Comparison of ENCODE assay signal across 10 cellular contexts in genomic region chr2:189763908-189764661, GRCh38. TPM values are rescaled to one million over a fixed set of nuclear protein-coding genes. Genes with fewer than 3 reads are reported as not detected.
DNase-seq lines count a peak whose midpoint lies in the region; ATAC-seq and TF ChIP-seq lines count a peak whose summit lies in the region.
"Had no signal": no experiment of that assay in that cellular context is flagged by ENCODE, and none has a peak within 500 bp of the region (broad histone marks: within the 10 kb centered on the region; RNA-seq: fewer than 3 reads in every experiment).

No MANE protein-coding gene starts in this region.

- H3K4me2 ChIP-seq in DND-41 (ENCODE audit: insufficient read depth, low read length), result peak overlapping the region; percentile 69

- H3K9ac ChIP-seq in DND-41 (ENCODE audit: low read depth, low read length), result peak overlapping the region; percentile 75

- H3K27me3 ChIP-seq in DND-41 (ENCODE audit: insufficient read depth, low read length, poor library complexity) (no peaks in the 10 kb centered on the region), right atrium auricular region (no peaks in the 10 kb centered on the region)

- DNase-seq in DND-41 (no peak), naive B cell (no peak), NCI-H226 (no peak), right atrium auricular region (ENCODE audit: low spot score) (no peak), midbrain (lab: John Stamatoyannopoulos, UW) (no peak)
- no peak for DNase-seq in Jurkat, Clone E6-1 (ENCODE audit: low read depth, low spot score)
- DNase-seq in activated naive CD8-positive, alpha-beta T cell treated with anti-CD3 and anti-CD28 coated beads for 36 hours, result no peak
- DNase-seq: activated CD8-positive, alpha-beta memory T cell treated with anti-CD3 and anti-CD28 coated beads, Interleukin-2, amount 50 U/mL, for 4 hours; NCI-H1930 had no signal

- H2AFZ ChIP-seq in DND-41 (ENCODE audit: low read depth, low read length), result peak overlapping the region; percentile 93

- H3K4me1 ChIP-seq in DND-41 (ENCODE audit: insufficient read depth, low read length) (peaks cover 24% of the 10 kb centered on the region), right atrium auricular region (peaks cover 0 to 15% of the 10 kb centered on the region in 2 donors)

- peak overlapping the region in 1 of 2 experiments; percentile 70; a peak in 3 of 4 replicates for H3K4me3 ChIP-seq in DND-41 (ENCODE audit: low read depth in 1 of 2, low read length in 2 of 2)
- H3K4me3 ChIP-seq in Jurkat, Clone E6-1 (ENCODE audit: low read length), result peak overlapping the region; percentile 73
- no peak overlapping the region for H3K4me3 ChIP-seq in right atrium auricular region

- peaks cover 21% of the 10 kb centered on the region for H3K79me2 ChIP-seq in DND-41 (ENCODE audit: insufficient read depth, low read length)

- peak overlapping the region; percentile 51 for H3K27ac Mint-ChIP-seq in activated naive CD8-positive, alpha-beta T cell treated with anti-CD3 and anti-CD28 coated beads for 36 hours
- H3K27ac Mint-ChIP-seq in naive B cell, result peak overlapping the region in 1 of 6 donors; percentile 9

- H4K20me1 ChIP-seq in DND-41 (ENCODE audit: insufficient read depth, low read length), result no peaks in the 10 kb centered on the region

- H3K9me3 ChIP-seq in DND-41 (ENCODE audit: insufficient read depth, low read length, severe bottlenecking) (no peaks in the 10 kb centered on the region), right atrium auricular region (no peaks in the 10 kb centered on the region)

- no peaks in the 10 kb centered on the region for H3K9me3 Mint-ChIP-seq in activated naive CD8-positive, alpha-beta T cell treated with anti-CD3 and anti-CD28 coated beads for 36 hours
- H3K9me3 Mint-ChIP-seq in naive B cell, result no peaks in the 10 kb centered on the region

- H3K27ac ChIP-seq in DND-41 (ENCODE audit: low read length) (peak overlapping the region; percentile 90), right atrium auricular region (no peak overlapping the region)

- ATAC-seq in DND-41 (ENCODE audit: insufficient read depth, low read depth) (no peak), naive B cell (ENCODE audit: low read depth in 2 of 2) (no peak), GM18861 (IDR thresholded peaks at IDR 0.05; ENCODE audit: unreplicated experiment) (no peak)

- peaks cover 14% of the 10 kb centered on the region for H3K36me3 Mint-ChIP-seq in activated naive CD8-positive, alpha-beta T cell treated with anti-CD3 and anti-CD28 coated beads for 36 hours
- peaks cover 0 to 5% of the 10 kb centered on the region in 2 donors for H3K36me3 Mint-ChIP-seq in naive B cell

- peak overlapping the region; percentile 92 for H3K4me3 Mint-ChIP-seq in activated naive CD8-positive, alpha-beta T cell treated with anti-CD3 and anti-CD28 coated beads for 36 hours
- H3K4me3 Mint-ChIP-seq in naive B cell, result peak overlapping the region in 6 of 8 donors; percentile 12 to 99 (median 65)

- TF ChIP-seq CTCF in DND-41 (IDR thresholded peaks at IDR 0.05; ENCODE audit: borderline replicate concordance, extremely low read depth, low read length, poor library complexity, severe bottlenecking) (peak; percentile 39), right atrium auricular region (IDR thresholded peaks at IDR 0.05) (no peak)

- H3K27me3 Mint-ChIP-seq in activated naive CD8-positive, alpha-beta T cell treated with anti-CD3 and anti-CD28 coated beads for 36 hours, result no peaks in the 10 kb centered on the region
- H3K27me3 Mint-ChIP-seq in naive B cell, result no peaks in the 10 kb centered on the region

- peaks cover 22% of the 10 kb centered on the region; the same call in 1 of the 2 replicates for H3K36me3 ChIP-seq in DND-41 (ENCODE audit: insufficient read depth, low read length)
- H3K36me3 ChIP-seq in right atrium auricular region, result peaks cover 7% of the 10 kb centered on the region

- H3K4me1 Mint-ChIP-seq in activated naive CD8-positive, alpha-beta T cell treated with anti-CD3 and anti-CD28 coated beads for 36 hours, result peaks cover 7% of the 10 kb centered on the region
- peaks cover 4 to 13% (median 5%) of the 10 kb centered on the region in 3 donors for H3K4me1 Mint-ChIP-seq in naive B cell

RNA-seq across cellular contexts. Expression of gene OSGEPL1, which starts 1.5 kb away (rescaled TPM):
- 10.2 TPM for polyA plus RNA-seq in Jurkat, Clone E6-1 (2012; ENCODE audit: insufficient read depth, insufficient read length)
- total RNA-seq in activated naive CD8-positive, alpha-beta T cell treated with anti-CD3 and anti-CD28 coated beads for 36 hours, result 1 to 10 TPM; 9.7 to 9.9 TPM
- polyA plus RNA-seq in naive B cell (ENCODE audit: low read depth in 6 of 6), result 10 to 100 TPM; 15.0 to 19.8 (median 17.2) TPM
- total RNA-seq in right atrium auricular region, result 1 to 10 TPM; 5.3 to 8.1 TPM

RNA-seq across cellular contexts. Expression of gene ORMDL1, which starts 20.1 kb away (rescaled TPM):
- polyA plus RNA-seq in Jurkat, Clone E6-1 (2012; ENCODE audit: insufficient read depth, insufficient read length), result 64.9 TPM
- 10 to 100 TPM; 60.5 to 64.1 TPM for total RNA-seq in activated naive CD8-positive, alpha-beta T cell treated with anti-CD3 and anti-CD28 coated beads for 36 hours
- 100 to 1,000 TPM in 3 of 6 donors, 10 to 100 TPM in 3; 78.8 to 113 (median 102) TPM for polyA plus RNA-seq in naive B cell (ENCODE audit: low read depth in 6 of 6)
- total RNA-seq in right atrium auricular region, result 10 to 100 TPM; 27.3 to 33.3 TPM

RNA-seq across cellular contexts. Expression of gene PMS1, which starts 20.2 kb away (rescaled TPM):
- polyA plus RNA-seq in Jurkat, Clone E6-1 (2012; ENCODE audit: insufficient read depth, insufficient read length), result 27.2 TPM
- total RNA-seq in activated naive CD8-positive, alpha-beta T cell treated with anti-CD3 and anti-CD28 coated beads for 36 hours, result 10 to 100 TPM; 41.8 to 48.8 TPM
- 10 to 100 TPM; 12.4 to 29.2 (median 22.9) TPM for polyA plus RNA-seq in naive B cell (ENCODE audit: low read depth in 6 of 6)
- total RNA-seq in right atrium auricular region, result 1 to 10 TPM; 7.9 to 9.0 TPM

Comparison
In these comparisons a context has a peak if more than half of its experiments do, and no peak if none do; other contexts are left out.
1. RNA of gene PMS1, which starts 20.2 kb away (total RNA-seq): 41.8 to 48.8 TPM in activated naive CD8-positive, alpha-beta T cell treated with anti-CD3 and anti-CD28 coated beads for 36 hours; 7.9 to 9.0 TPM in right atrium auricular region; every median in the first group is over 4 times any median in the second.